In the genomic region with DNA sequence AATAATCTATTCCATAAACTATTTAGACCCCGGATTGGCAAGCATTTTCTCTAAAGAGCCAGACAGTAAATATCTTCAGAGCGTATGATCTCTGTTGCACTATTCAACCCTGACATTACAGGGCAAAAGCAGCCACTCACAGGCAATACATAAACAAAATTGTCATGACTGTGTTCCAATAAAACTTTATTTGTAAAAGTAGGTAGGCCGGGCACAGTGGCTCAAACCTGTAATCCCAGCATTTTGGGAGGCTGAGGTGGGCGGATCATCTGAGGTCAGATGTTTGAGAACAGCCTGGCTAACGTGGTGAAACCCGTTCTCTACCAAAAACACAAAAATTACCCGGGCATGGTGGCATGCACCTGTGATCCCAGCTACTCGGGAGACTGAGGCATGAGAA, we compare ENCODE assay signal across 34 cellular contexts.
"Had no signal": no experiment of that assay in that cellular context is flagged by ENCODE, and none has a peak within 500 bp of the region (broad histone marks: within the 10 kb centered on the region; RNA-seq: fewer than 3 reads in every experiment).

No MANE protein-coding gene starts in this region.

- DNase-seq: Karpas-422, Kasumi-1, MG63, MM.1S, MV-4-11, NCI-H1048, NCI-H1092, NCI-H1092 treated with DMSO at 0.1 percent for 48 hours, NCI-H1105, NCI-H1105 treated with DMSO at 0.1 percent for 48 hours, NCI-H1417, NCI-H1417 treated with DMSO at 0.1 percent for 48 hours, NCI-H1436, NCI-H1436 treated with DMSO at 0.1 percent for 48 hours, NCI-H146, NCI-H1694, NCI-H1694 treated with DMSO at 0.1 percent for 48 hours, NCI-H187, NCI-H187 treated with DMSO at 0.1 percent for 48 hours, NCI-H1930, NCI-H2029, NCI-H2029 treated with DMSO at 0.1 percent for 48 hours, NCI-H2081, NCI-H2081 treated with DMSO at 0.1 percent for 48 hours, NCI-H2107, NCI-H2171, NCI-H2171 treated with DMSO at 0.1 percent for 48 hours, NCI-H2227 treated with DMSO at 0.1 percent for 48 hours, NCI-H226, NCI-H446, NCI-H446 treated with DMSO at 0.1 percent for 48 hours, NCI-H510A, NCI-H510A treated with DMSO at 0.1 percent for 48 hours, NCI-H524 had no signal

- H3K36me3 ChIP-seq: MG63 had no signal

- H3K27me3 ChIP-seq: MG63 had no signal

- H3K9me3 ChIP-seq: MG63 had no signal

- H3K4me3 ChIP-seq: MG63 had no signal
